Comparison of ENCODE assay signal across 1 cellular context in the genomic region with DNA sequence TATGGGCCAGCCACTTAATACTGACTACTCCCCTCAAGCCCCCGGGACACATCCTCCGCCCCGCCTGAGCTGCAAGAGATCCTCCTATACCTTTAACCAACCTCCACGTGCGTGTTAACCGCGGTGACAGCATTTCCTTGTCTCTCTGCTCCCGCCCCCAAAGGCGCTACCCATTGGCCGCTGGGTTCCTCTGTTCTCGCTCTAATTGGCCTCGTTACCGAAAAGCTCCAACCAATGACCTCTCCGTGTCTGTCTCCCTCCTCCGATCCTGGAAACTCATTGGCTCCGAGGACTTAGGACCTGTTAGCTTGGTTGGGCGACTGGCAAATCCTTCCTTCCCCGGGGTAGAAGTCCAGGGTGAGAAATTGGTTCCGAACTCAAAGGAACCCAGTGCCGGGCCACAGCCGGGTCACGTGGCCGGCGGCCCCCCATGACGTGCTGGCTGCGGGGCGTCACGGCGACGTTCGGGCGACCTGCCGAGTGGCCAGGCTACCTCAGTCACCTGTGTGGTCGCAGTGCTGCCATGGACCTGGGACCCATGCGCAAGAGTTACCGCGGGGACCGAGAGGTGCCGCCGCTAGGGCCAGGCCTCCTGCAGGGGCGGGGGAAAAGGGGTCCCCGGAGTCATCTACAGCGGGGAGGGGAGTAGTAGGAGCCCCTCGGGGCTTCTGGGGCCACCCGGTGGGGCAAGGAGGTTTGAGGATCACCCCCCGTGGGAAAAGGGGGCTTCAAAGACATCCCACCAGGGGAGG.
TF ChIP-seq lines count a peak whose summit lies in the region.

A gene (plus strand): TSS at position 326 of the 752 bp plus-strand sequence. CDS start 105 bp downstream, at position 431.

TF ChIP-seq in HepG2, 621 proteins besides CTCF, POLR2A, EP300 and RAD21 (continued from another document and continues in another):
- TF ChIP-seq, protein P1, sequence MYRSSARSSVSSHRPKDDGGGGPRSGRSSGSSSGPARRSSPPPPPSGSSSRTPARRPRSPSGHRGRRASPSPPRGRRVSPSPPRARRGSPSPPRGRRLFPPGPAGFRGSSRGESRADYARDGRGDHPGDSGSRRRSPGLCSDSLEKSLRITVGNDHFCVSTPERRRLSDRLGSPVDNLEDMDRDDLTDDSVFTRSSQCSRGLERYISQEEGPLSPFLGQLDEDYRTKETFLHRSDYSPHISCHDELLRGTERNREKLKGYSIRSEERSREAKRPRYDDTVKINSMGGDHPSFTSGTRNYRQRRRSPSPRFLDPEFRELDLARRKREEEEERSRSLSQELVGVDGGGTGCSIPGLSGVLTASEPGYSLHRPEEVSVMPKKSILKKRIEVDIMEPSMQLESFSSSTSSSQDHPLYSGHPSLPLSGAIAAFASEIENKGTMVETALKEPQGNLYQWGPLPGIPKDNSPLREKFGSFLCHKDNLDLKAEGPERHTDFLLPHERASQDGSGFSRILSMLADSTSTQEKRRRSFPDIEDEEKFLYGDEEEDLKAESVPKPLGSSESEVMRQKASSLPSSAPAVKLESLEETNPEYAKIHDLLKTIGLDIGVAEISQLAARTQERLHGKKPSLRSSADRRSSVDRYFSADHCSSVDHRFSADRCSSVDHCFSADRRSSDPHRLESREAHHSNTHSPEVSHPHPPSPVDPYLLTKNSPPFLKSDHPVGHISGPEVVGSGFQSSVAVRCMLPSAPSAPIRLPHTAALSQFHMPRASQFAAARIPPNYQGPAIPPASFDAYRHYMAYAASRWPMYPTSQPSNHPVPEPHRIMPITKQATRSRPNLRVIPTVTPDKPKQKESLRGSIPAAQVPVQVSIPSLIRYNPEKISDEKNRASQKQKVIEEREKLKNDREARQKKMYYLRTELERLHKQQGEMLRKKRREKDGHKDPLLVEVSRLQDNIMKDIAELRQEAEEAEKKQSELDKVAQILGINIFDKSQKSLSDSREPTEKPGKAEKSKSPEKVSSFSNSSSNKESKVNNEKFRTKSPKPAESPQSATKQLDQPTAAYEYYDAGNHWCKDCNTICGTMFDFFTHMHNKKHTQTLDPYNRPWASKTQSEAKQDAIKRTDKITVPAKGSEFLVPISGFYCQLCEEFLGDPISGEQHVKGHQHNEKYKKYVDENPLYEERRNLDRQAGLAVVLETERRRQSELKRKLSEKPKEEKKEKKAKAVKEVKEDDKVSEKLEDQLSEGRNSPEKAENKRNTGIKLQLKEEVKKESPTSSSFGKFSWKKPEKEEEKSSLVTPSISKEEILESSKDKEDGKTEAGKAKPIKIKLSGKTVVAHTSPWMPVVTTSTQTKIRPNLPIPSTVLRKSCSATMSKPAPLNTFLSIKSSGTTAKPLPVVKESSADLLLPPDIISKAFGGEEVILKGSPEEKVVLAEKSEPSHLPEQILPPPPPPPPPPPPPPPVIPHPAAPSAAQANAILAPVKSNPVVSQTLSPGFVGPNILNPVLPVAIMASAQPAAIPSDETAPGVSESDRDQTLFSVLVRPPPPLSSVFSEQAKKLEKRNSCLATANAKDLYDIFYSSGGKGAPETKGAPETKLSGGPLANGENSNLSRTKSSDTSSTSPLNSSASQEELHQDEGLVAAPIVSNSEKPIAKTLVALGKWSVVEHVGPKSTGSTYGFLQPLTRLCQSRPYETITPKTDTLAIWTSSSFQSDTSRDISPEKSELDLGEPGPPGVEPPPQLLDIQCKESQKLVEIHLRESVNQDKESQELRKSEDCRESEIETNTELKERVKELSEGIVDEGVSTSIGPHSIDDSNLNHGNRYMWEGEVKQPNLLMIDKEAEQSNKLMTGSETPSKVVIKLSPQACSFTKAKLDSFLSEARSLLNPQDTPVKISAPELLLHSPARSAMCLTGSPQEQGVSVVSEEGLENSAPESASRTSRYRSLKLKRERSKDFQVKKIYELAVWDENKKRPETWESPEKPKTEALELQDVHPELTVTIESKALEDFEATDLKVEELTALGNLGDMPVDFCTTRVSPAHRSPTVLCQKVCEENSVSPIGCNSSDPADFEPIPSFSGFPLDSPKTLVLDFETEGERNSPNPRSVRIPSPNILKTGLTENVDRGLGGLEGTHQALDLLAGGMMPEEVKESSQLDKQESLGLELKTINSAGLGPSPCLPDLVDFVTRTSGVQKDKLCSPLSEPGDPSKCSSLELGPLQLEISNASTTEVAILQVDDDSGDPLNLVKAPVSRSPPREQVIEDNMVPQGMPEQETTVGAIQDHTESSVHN (CRISPR knock-in tag; IDR thresholded peaks at IDR 0.05) = 0 out of 2 replicates have a peak, but pooled peaks have one; percentile 11
- no peak; the same call in none of the 2 replicates for TF ChIP-seq BCL6 (CRISPR knock-in tag; IDR thresholded peaks at IDR 0.05)
- TF ChIP-seq ZNF260 (CRISPR knock-in tag; IDR thresholded peaks at IDR 0.05; ENCODE audit: borderline replicate concordance, low read depth) = no peak
- no peak for TF ChIP-seq HMG20A (CRISPR knock-in tag; IDR thresholded peaks at IDR 0.05; ENCODE audit: borderline replicate concordance)
- TF ChIP-seq, protein P2, sequence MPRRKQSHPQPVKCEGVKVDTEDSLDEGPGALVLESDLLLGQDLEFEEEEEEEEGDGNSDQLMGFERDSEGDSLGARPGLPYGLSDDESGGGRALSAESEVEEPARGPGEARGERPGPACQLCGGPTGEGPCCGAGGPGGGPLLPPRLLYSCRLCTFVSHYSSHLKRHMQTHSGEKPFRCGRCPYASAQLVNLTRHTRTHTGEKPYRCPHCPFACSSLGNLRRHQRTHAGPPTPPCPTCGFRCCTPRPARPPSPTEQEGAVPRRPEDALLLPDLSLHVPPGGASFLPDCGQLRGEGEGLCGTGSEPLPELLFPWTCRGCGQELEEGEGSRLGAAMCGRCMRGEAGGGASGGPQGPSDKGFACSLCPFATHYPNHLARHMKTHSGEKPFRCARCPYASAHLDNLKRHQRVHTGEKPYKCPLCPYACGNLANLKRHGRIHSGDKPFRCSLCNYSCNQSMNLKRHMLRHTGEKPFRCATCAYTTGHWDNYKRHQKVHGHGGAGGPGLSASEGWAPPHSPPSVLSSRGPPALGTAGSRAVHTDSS (CRISPR knock-in tag; conservative IDR thresholded peaks at IDR 0.05) = no peak
- TF ChIP-seq GLI4 (CRISPR knock-in tag; IDR thresholded peaks at IDR 0.05; ENCODE audit: borderline replicate concordance) = peak; percentile 87; the same call in 1 of the 2 replicates
- TF ChIP-seq NFIC (IDR thresholded peaks at IDR 0.05; ENCODE audit: low read length) = 0 out of 2 replicates have a peak, but pooled peaks have one; percentile 11
- TF ChIP-seq ARID2 (CRISPR knock-in tag; IDR thresholded peaks at IDR 0.05; ENCODE audit: borderline replicate concordance) = peak; percentile 100
- peak; percentile 94 for TF ChIP-seq SNAPC2 (CRISPR knock-in tag; IDR thresholded peaks at IDR 0.05)
- peak; percentile 72; the same call in 1 of the 2 replicates for TF ChIP-seq HDAC2 (CRISPR knock-in tag; IDR thresholded peaks at IDR 0.05)
- TF ChIP-seq, protein P3, sequence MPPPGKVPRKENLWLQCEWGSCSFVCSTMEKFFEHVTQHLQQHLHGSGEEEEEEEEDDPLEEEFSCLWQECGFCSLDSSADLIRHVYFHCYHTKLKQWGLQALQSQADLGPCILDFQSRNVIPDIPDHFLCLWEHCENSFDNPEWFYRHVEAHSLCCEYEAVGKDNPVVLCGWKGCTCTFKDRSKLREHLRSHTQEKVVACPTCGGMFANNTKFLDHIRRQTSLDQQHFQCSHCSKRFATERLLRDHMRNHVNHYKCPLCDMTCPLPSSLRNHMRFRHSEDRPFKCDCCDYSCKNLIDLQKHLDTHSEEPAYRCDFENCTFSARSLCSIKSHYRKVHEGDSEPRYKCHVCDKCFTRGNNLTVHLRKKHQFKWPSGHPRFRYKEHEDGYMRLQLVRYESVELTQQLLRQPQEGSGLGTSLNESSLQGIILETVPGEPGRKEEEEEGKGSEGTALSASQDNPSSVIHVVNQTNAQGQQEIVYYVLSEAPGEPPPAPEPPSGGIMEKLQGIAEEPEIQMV (CRISPR knock-in tag; IDR thresholded peaks at IDR 0.05; ENCODE audit: low read depth) = peak; percentile 81
- peak; percentile 94 for TF ChIP-seq KDM5B (CRISPR knock-in tag; IDR thresholded peaks at IDR 0.05; ENCODE audit: borderline replicate concordance)
- TF ChIP-seq, protein P4, sequence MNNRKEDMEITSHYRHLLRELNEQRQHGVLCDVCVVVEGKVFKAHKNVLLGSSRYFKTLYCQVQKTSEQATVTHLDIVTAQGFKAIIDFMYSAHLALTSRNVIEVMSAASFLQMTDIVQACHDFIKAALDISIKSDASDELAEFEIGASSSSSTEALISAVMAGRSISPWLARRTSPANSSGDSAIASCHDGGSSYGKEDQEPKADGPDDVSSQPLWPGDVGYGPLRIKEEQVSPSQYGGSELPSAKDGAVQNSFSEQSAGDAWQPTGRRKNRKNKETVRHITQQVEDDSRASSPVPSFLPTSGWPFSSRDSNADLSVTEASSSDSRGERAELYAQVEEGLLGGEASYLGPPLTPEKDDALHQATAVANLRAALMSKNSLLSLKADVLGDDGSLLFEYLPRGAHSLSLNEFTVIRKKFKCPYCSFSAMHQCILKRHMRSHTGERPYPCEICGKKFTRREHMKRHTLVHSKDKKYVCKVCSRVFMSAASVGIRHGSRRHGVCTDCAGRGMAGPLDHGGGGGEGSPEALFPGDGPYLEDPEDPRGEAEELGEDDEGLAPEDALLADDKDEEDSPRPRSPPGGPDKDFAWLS (CRISPR knock-in tag; IDR thresholded peaks at IDR 0.05; ENCODE audit: borderline replicate concordance) = peak; percentile 92; the same call in 1 of the 2 replicates
- peak; percentile 85; the same call in 1 of the 2 replicates for TF ChIP-seq HOXA5 (CRISPR knock-in tag; IDR thresholded peaks at IDR 0.05)
- TF ChIP-seq NONO (IDR thresholded peaks at IDR 0.05) = no peak
- TF ChIP-seq NONO (CRISPR knock-in tag; conservative IDR thresholded peaks at IDR 0.05) = peak; percentile 90
- TF ChIP-seq, protein P5, sequence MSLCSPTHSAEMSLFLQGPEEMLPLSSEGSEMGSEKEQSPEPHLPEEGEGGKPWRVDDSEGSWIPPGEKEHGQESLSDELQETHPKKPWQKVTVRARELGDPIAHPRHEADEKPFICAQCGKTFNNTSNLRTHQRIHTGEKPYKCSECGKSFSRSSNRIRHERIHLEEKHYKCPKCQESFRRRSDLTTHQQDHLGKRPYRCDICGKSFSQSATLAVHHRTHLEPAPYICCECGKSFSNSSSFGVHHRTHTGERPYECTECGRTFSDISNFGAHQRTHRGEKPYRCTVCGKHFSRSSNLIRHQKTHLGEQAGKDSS (CRISPR knock-in tag; IDR thresholded peaks at IDR 0.05; ENCODE audit: borderline replicate concordance, low read depth) = no peak
- TF ChIP-seq, protein P6, sequence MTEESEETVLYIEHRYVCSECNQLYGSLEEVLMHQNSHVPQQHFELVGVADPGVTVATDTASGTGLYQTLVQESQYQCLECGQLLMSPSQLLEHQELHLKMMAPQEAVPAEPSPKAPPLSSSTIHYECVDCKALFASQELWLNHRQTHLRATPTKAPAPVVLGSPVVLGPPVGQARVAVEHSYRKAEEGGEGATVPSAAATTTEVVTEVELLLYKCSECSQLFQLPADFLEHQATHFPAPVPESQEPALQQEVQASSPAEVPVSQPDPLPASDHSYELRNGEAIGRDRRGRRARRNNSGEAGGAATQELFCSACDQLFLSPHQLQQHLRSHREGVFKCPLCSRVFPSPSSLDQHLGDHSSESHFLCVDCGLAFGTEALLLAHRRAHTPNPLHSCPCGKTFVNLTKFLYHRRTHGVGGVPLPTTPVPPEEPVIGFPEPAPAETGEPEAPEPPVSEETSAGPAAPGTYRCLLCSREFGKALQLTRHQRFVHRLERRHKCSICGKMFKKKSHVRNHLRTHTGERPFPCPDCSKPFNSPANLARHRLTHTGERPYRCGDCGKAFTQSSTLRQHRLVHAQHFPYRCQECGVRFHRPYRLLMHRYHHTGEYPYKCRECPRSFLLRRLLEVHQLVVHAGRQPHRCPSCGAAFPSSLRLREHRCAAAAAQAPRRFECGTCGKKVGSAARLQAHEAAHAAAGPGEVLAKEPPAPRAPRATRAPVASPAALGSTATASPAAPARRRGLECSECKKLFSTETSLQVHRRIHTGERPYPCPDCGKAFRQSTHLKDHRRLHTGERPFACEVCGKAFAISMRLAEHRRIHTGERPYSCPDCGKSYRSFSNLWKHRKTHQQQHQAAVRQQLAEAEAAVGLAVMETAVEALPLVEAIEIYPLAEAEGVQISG (CRISPR knock-in tag; IDR thresholded peaks at IDR 0.05) = peak; percentile 91
- TF ChIP-seq, protein P7, sequence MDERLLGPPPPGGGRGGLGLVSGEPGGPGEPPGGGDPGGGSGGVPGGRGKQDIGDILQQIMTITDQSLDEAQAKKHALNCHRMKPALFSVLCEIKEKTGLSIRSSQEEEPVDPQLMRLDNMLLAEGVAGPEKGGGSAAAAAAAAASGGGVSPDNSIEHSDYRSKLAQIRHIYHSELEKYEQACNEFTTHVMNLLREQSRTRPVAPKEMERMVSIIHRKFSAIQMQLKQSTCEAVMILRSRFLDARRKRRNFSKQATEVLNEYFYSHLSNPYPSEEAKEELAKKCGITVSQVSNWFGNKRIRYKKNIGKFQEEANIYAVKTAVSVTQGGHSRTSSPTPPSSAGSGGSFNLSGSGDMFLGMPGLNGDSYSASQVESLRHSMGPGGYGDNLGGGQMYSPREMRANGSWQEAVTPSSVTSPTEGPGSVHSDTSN (CRISPR knock-in tag; IDR thresholded peaks at IDR 0.05) = peak; percentile 41
- TF ChIP-seq, protein P8, sequence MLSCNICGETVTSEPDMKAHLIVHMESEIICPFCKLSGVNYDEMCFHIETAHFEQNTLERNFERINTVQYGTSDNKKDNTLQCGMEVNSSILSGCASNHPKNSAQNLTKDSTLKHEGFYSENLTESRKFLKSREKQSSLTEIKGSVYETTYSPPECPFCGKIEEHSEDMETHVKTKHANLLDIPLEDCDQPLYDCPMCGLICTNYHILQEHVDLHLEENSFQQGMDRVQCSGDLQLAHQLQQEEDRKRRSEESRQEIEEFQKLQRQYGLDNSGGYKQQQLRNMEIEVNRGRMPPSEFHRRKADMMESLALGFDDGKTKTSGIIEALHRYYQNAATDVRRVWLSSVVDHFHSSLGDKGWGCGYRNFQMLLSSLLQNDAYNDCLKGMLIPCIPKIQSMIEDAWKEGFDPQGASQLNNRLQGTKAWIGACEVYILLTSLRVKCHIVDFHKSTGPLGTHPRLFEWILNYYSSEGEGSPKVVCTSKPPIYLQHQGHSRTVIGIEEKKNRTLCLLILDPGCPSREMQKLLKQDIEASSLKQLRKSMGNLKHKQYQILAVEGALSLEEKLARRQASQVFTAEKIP (CRISPR knock-in tag; IDR thresholded peaks at IDR 0.05; ENCODE audit: borderline replicate concordance) = no peak
- TF ChIP-seq ZNF446 (CRISPR knock-in tag; IDR thresholded peaks at IDR 0.05) = no peak; the same call in 1 of the 2 replicates
- TF ChIP-seq SKI (IDR thresholded peaks at IDR 0.05; ENCODE audit: partially characterized antibody) = peak; percentile 35
- no peak for TF ChIP-seq NBN (conservative IDR thresholded peaks at IDR 0.05)
- TF ChIP-seq, protein P9, sequence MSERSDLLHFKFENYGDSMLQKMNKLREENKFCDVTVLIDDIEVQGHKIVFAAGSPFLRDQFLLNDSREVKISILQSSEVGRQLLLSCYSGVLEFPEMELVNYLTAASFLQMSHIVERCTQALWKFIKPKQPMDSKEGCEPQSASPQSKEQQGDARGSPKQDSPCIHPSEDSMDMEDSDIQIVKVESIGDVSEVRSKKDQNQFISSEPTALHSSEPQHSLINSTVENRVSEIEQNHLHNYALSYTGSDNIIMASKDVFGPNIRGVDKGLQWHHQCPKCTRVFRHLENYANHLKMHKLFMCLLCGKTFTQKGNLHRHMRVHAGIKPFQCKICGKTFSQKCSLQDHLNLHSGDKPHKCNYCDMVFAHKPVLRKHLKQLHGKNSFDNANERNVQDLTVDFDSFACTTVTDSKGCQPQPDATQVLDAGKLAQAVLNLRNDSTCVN (CRISPR knock-in tag; IDR thresholded peaks at IDR 0.05; ENCODE audit: borderline replicate concordance) = peak; percentile 58; the same call in 1 of the 2 replicates
- TF ChIP-seq ZMAT3 (CRISPR knock-in tag; conservative IDR thresholded peaks at IDR 0.05) = peak; percentile 62; the same call in 1 of the 2 replicates
- TF ChIP-seq HNRNPH1 (optimal IDR thresholded peaks at IDR 0.05; ENCODE audit: low read depth, low read length) = no peak
- 0 out of 2 replicates have a peak, but pooled peaks have one; percentile 67 for TF ChIP-seq HNRNPL (IDR thresholded peaks at IDR 0.05; ENCODE audit: low read depth, low read length)
- no peak for TF ChIP-seq HNRNPK (IDR thresholded peaks at IDR 0.05; ENCODE audit: low read depth, low read length, poor library complexity, severe bottlenecking)
- TF ChIP-seq SRF (IDR thresholded peaks at IDR 0.05; ENCODE audit: low read depth, low read length) = no peak
- TF ChIP-seq FOXA3 (CRISPR knock-in tag; IDR thresholded peaks at IDR 0.05) = peak; percentile 10; the same call in 1 of the 2 replicates
